In genomic region chr14:30296956-30297405, GRCh38 we compare ENCODE assay signal across 1 cellular context.
TF ChIP-seq lines count a peak whose summit lies in the region.

No MANE protein-coding gene starts in this region.

TF ChIP-seq in K562, 482 proteins besides CTCF, POLR2A, EP300 and RAD21 (continued from another document and continues in another):
- peak; percentile 74; the same call in 1 of the 2 replicates for TF ChIP-seq CHAMP1 (IDR thresholded peaks at IDR 0.05)
- peak; percentile 93 for TF ChIP-seq ZHX1 (conservative IDR thresholded peaks at IDR 0.05; ENCODE audit: low read length)
- TF ChIP-seq PPARD (CRISPR knock-in tag; IDR thresholded peaks at IDR 0.05) = no peak
- TF ChIP-seq ZBTB43 (CRISPR knock-in tag; IDR thresholded peaks at IDR 0.05) = no peak
- TF ChIP-seq HEY1 (CRISPR knock-in tag; IDR thresholded peaks at IDR 0.05; ENCODE audit: borderline replicate concordance) = no peak
- TF ChIP-seq ZNF445 (CRISPR knock-in tag; IDR thresholded peaks at IDR 0.05; ENCODE audit: low read depth) = no peak
- no peak for TF ChIP-seq SAP30 (IDR thresholded peaks at IDR 0.05; ENCODE audit: borderline replicate concordance, insufficient read depth, low read depth, low read length, poor library complexity, severe bottlenecking)
- no peak for TF ChIP-seq ZBTB8A (IDR thresholded peaks at IDR 0.05; ENCODE audit: partially characterized antibody)
- TF ChIP-seq NR2C1 (IDR thresholded peaks at IDR 0.05) = no peak
- TF ChIP-seq NR2C1 (tag; IDR thresholded peaks at IDR 0.05) = no peak
- TF ChIP-seq ZNF24 (IDR thresholded peaks at IDR 0.05) = no peak
- TF ChIP-seq ILK (tag; IDR thresholded peaks at IDR 0.05; ENCODE audit: borderline replicate concordance, low read depth) = no peak
- no peak for TF ChIP-seq ESRRB (CRISPR knock-in tag; IDR thresholded peaks at IDR 0.05; ENCODE audit: borderline replicate concordance)
- no peak for TF ChIP-seq ZNF512 (tag; IDR thresholded peaks at IDR 0.05)
- TF ChIP-seq TSHZ1 (CRISPR knock-in tag; IDR thresholded peaks at IDR 0.05) = no peak
- TF ChIP-seq GATAD2A (IDR thresholded peaks at IDR 0.05) = no peak
- TF ChIP-seq IRF2 (CRISPR knock-in tag; IDR thresholded peaks at IDR 0.05) = no peak
- no peak for TF ChIP-seq RFX5 (IDR thresholded peaks at IDR 0.05; ENCODE audit: low read depth, low read length)
- no peak for TF ChIP-seq GATA2 (CRISPR knock-in tag; IDR thresholded peaks at IDR 0.05)
- TF ChIP-seq KDM5B (IDR thresholded peaks at IDR 0.05; ENCODE audit: insufficient replicate concordance, low read depth, low read length) = no peak
- TF ChIP-seq GABPB1 (CRISPR knock-in tag; IDR thresholded peaks at IDR 0.05) = no peak
- TF ChIP-seq ZBTB26 (CRISPR knock-in tag; IDR thresholded peaks at IDR 0.05) = no peak
- peak; percentile 86 for TF ChIP-seq CREB3L1 (IDR thresholded peaks at IDR 0.05; ENCODE audit: borderline replicate concordance, low read depth)
- TF ChIP-seq ZNF121 (CRISPR knock-in tag; conservative IDR thresholded peaks at IDR 0.05) = no peak
- TF ChIP-seq ZEB2 (IDR thresholded peaks at IDR 0.05) = no peak
- no peak for TF ChIP-seq STAT5B (CRISPR knock-in tag; IDR thresholded peaks at IDR 0.05)
- no peak for TF ChIP-seq IRF9 (tag; IDR thresholded peaks at IDR 0.05)
- no peak for TF ChIP-seq NR0B1 (IDR thresholded peaks at IDR 0.05; ENCODE audit: partially characterized antibody)
- no peak for TF ChIP-seq MCM2 (IDR thresholded peaks at IDR 0.05; ENCODE audit: low read depth)
- no peak for TF ChIP-seq ZNF589 (CRISPR knock-in tag; IDR thresholded peaks at IDR 0.05; ENCODE audit: low read depth)
- TF ChIP-seq GTF2B (IDR thresholded peaks at IDR 0.05; ENCODE audit: extremely low read depth, insufficient read length) = no peak
- no peak for TF ChIP-seq KHSRP (IDR thresholded peaks at IDR 0.05)
- TF ChIP-seq MLLT1 (IDR thresholded peaks at IDR 0.05) = no peak
- TF ChIP-seq ZNF253 (CRISPR knock-in tag; conservative IDR thresholded peaks at IDR 0.05) = no peak
- TF ChIP-seq FOXP1 (CRISPR knock-in tag; IDR thresholded peaks at IDR 0.05) = no peak
- no peak for TF ChIP-seq ATF1 (CRISPR knock-in tag; IDR thresholded peaks at IDR 0.05)
- 0 out of 2 replicates have a peak, but pooled peaks have one; percentile 22 for TF ChIP-seq ATF1 (tag; IDR thresholded peaks at IDR 0.05)
- no peak for TF ChIP-seq SIN3B (IDR thresholded peaks at IDR 0.05; ENCODE audit: low read depth)
- TF ChIP-seq ZNF184 (CRISPR knock-in tag; IDR thresholded peaks at IDR 0.05) = no peak
- no peak for TF ChIP-seq ZNF507 (tag; conservative IDR thresholded peaks at IDR 0.05)
- no peak for TF ChIP-seq ZBTB1 (CRISPR knock-in tag; IDR thresholded peaks at IDR 0.05; ENCODE audit: borderline replicate concordance, low read depth)
- no peak for TF ChIP-seq ZNF668 (CRISPR knock-in tag; IDR thresholded peaks at IDR 0.05)
- peak; percentile 50; the same call in 1 of the 2 replicates for TF ChIP-seq PML (IDR thresholded peaks at IDR 0.05; ENCODE audit: low read length)
- no peak for TF ChIP-seq CBX2 (IDR thresholded peaks at IDR 0.05; ENCODE audit: insufficient read depth, low read length, poor library complexity, severe bottlenecking)
- no peak for TF ChIP-seq ETV1 (tag; conservative IDR thresholded peaks at IDR 0.05; ENCODE audit: low read depth)
